In the genomic region with DNA sequence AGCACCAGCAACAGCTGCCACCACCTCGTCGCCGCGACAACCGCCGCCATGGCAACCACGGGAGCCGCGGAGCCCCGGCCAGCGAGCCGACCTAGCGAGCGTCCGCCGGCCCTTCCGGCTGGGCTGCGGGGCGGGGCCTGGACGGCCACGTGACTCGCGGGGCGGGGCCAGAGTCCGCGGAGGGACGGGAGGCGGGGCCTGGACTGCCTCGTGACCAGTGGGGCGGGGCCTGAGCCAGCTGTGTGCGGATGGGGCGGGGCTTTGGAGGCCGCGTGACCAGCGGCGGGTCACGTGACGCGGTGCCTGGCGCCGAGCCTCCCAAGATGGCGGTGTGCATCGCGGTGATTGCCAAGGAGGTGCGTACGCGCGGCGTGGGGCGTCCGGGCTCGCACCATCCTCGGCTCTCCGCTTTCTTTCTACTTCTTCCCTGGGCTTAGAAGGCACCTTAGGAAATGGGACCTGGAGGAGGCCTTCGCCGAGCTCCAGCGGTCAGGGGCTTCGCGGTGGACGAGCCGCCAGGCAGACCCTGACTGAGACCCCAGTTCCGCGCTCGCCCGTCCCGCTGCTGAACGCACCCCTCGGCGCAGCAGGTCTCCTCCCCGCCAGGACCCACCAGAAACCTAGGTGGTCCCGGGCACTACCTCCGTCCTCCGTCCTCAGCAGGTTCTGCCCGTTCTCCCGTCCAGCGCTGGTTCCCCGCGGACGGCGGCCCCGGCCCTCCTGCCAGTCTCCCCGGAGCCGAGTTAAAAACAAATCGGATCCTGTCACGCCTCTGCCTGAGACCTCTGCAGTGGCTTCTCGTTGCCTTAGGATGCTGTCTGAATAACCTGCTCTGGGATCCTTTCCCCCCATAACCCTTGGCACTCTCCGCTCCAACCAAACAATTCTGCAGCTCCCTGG, we compare ENCODE assay signal across 1 cellular context.
A peak's percentile ranks its signal among the peaks of the same experiment; 100 is the strongest.
TF ChIP-seq lines count a peak whose summit lies in the region.

GALNS (minus strand) TSS at position 120 of the 900 bp plus-strand sequence; CDS start at position 50, 70 bp downstream.
A gene with protein sequence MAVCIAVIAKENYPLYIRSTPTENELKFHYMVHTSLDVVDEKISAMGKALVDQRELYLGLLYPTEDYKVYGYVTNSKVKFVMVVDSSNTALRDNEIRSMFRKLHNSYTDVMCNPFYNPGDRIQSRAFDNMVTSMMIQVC (plus strand): TSS at position 300 of the 900 bp plus-strand sequence. CDS start 24 bp downstream, at position 324.

TF ChIP-seq in K562, 482 proteins besides CTCF, POLR2A, EP300 and RAD21 (continued from another document):
- TF ChIP-seq ETV5 (CRISPR knock-in tag; IDR thresholded peaks at IDR 0.05; ENCODE audit: low read depth) (no peak), HEY1 (CRISPR knock-in tag; IDR thresholded peaks at IDR 0.05; ENCODE audit: borderline replicate concordance) (no peak), ZNF639 (CRISPR knock-in tag; conservative IDR thresholded peaks at IDR 0.05 in 1 of 2, IDR thresholded peaks at IDR 0.05 in 1 of 2) (0 out of 4 replicates have a peak, but pooled peaks of 1 of the 2 experiments have one; percentile 50), MNT (conservative IDR thresholded peaks at IDR 0.05) (peak; percentile 89 to 94), SMAD3 (CRISPR knock-in tag; conservative IDR thresholded peaks at IDR 0.05) (no peak), TOE1 (IDR thresholded peaks at IDR 0.05; ENCODE audit: borderline replicate concordance) (peak; percentile 100), TOE1 (CRISPR knock-in tag; IDR thresholded peaks at IDR 0.05; ENCODE audit: borderline replicate concordance, low read depth) (no peak), THRA (IDR thresholded peaks at IDR 0.05) (no peak), MAZ (CRISPR knock-in tag; conservative IDR thresholded peaks at IDR 0.05 in 1 of 2, IDR thresholded peaks at IDR 0.05 in 1 of 2) (peak; percentile 69 to 77), USF1 (CRISPR knock-in tag; IDR thresholded peaks at IDR 0.05) (peak; percentile 99), TAF1 (IDR thresholded peaks at IDR 0.05; ENCODE audit: control insufficient read depth, extremely low read depth, insufficient read depth, low read length, severe bottlenecking) (peak; percentile 85), ATF6 (CRISPR knock-in tag; IDR thresholded peaks at IDR 0.05) (0 out of 2 replicates have a peak, but pooled peaks have one; percentile 40), NR2C2 (CRISPR knock-in tag; IDR thresholded peaks at IDR 0.05) (no peak), NR2C2 (tag; IDR thresholded peaks at IDR 0.05) (0 out of 2 replicates have a peak, but pooled peaks have one; percentile 30), MYC (IDR thresholded peaks at IDR 0.05; ENCODE audit: low read depth, low read length) (peak; percentile 81), MYC (CRISPR knock-in tag; IDR thresholded peaks at IDR 0.05; ENCODE audit: borderline replicate concordance, low read depth) (peak; percentile 24; the same call in 1 of the 2 replicates), TAF9B (IDR thresholded peaks at IDR 0.05; ENCODE audit: partially characterized antibody) (peak; percentile 72), ZZZ3 (IDR thresholded peaks at IDR 0.05) (no peak), KLF13 (tag; IDR thresholded peaks at IDR 0.05; ENCODE audit: borderline replicate concordance, low read depth) (peak; percentile 32; the same call in 1 of the 2 replicates), CBX1 (IDR thresholded peaks at IDR 0.05; ENCODE audit: low read depth) (peak; percentile 86; the same call in 1 of the 2 replicates), FIP1L1 (IDR thresholded peaks at IDR 0.05; ENCODE audit: low read depth, low read length, poor library complexity, severe bottlenecking) (peak; percentile 5)
- TF ChIP-seq, protein P1, sequence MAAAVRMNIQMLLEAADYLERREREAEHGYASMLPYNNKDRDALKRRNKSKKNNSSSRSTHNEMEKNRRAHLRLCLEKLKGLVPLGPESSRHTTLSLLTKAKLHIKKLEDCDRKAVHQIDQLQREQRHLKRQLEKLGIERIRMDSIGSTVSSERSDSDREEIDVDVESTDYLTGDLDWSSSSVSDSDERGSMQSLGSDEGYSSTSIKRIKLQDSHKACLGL (CRISPR knock-in tag; IDR thresholded peaks at IDR 0.05; ENCODE audit: borderline replicate concordance, poor library complexity, severe bottlenecking) = peak; percentile 55
- TF ChIP-seq, protein P2, sequence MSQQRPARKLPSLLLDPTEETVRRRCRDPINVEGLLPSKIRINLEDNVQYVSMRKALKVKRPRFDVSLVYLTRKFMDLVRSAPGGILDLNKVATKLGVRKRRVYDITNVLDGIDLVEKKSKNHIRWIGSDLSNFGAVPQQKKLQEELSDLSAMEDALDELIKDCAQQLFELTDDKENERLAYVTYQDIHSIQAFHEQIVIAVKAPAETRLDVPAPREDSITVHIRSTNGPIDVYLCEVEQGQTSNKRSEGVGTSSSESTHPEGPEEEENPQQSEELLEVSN (IDR thresholded peaks at IDR 0.05; ENCODE audit: borderline replicate concordance in 1 of 2, extremely low read depth in 1 of 2, insufficient read depth in 1 of 2, insufficient read length in 1 of 2, low read depth in 1 of 2, low read length in 1 of 2, poor library complexity in 1 of 2, severe bottlenecking in 1 of 2) = peak; percentile 44 to 70
